ENCODE assay signal across 2 cellular contexts in the genomic region with DNA sequence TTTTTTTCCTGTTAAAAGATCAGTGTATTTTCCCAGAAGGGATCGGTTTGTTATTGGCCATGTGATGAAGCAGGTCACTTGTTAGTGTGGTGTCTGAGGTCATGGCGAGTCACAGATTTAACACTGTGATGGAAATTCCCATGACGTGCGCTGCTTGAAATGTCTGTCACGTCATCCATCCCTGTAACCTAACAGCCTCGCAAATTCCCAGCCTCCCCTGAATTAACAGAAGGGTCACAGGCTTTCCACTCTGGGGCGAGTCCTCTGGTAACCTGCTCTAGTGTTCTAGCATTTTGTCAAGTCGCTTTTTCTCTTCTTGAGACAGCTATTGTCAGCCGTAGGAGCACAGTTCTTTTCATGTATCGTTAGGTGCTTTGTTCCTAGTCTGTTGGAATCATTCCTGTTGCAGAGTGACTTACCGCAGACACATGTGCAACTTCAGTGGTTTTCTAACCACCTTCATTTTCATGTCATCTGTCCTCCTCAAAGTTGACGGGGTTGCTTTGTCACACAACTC.
A peak's percentile ranks its signal among the peaks of the same experiment; 100 is the strongest.
TF ChIP-seq lines count a peak whose summit lies in the region.

No MANE protein-coding gene starts in this region.

TF ChIP-seq in IMR-90, 13 proteins besides CTCF, POLR2A, EP300 and RAD21:
- TF ChIP-seq CEBPB (IDR thresholded peaks at IDR 0.05; ENCODE audit: low read depth, low read length) = 0 out of 2 replicates have a peak, but pooled peaks have one; percentile 27
- TF ChIP-seq RCOR1 (IDR thresholded peaks at IDR 0.05; ENCODE audit: insufficient replicate concordance, low read length) = no peak
- TF ChIP-seq, protein P1, sequence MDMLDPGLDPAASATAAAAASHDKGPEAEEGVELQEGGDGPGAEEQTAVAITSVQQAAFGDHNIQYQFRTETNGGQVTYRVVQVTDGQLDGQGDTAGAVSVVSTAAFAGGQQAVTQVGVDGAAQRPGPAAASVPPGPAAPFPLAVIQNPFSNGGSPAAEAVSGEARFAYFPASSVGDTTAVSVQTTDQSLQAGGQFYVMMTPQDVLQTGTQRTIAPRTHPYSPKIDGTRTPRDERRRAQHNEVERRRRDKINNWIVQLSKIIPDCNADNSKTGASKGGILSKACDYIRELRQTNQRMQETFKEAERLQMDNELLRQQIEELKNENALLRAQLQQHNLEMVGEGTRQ (IDR thresholded peaks at IDR 0.05; ENCODE audit: low read depth, low read length) = peak; percentile 78
- peak; percentile 81 for TF ChIP-seq FOS (IDR thresholded peaks at IDR 0.05; ENCODE audit: low read depth, low read length)
TF ChIP-seq in IMR-90: peak in this region for 3.

TF ChIP-seq in H1, 55 proteins besides CTCF, POLR2A, EP300 and RAD21:
- TF ChIP-seq POLR2AphosphoS5 (IDR thresholded peaks at IDR 0.05; ENCODE audit: low read depth, low read length) = peak; percentile 23; the same call in 1 of the 2 replicates
- TF ChIP-seq TBP (IDR thresholded peaks at IDR 0.05; ENCODE audit: low read depth, low read length) = no peak
